20 cellular contexts compared by ENCODE assay signal in the genomic region with DNA sequence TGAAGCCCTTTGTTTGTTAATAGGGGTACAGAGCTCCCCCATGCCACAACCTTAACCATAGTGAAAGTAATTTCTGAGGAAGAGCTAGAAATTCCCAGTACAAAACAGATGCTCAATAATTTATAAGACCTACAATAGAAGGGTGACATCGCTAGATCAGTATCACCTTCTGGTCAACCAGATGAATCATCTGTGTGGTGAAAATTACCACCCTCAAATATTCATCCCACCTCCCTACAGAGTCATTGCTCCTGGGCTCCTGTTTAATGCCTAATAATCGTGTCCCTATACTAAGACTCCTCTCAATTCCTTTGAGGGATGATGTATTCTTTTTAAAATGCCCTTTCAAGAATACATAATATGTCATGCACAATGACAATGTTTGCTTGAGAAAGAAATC. TPM values are rescaled to one million over a fixed set of nuclear protein-coding genes. Genes with fewer than 3 reads are reported as not detected.
DNase-seq lines count a peak whose midpoint lies in the region; ATAC-seq and TF ChIP-seq lines count a peak whose summit lies in the region.
"Had no signal": no experiment of that assay in that cellular context is flagged by ENCODE, and none has a peak within 500 bp of the region (broad histone marks: within the 10 kb centered on the region; RNA-seq: fewer than 3 reads in every experiment).

No MANE protein-coding gene starts in this region.

- H3K9me3 Mint-ChIP-seq in MCF 10A (ENCODE audit: unreplicated experiment), result no peaks in the 10 kb centered on the region
- H3K9me3 Mint-ChIP-seq in T-helper 2 cell treated with Interferon-gamma antibody and Interleukin-4, amounts not matched to agents 5 μg/mL and 100 μg/mL, for 36 hours, result no peaks in the 10 kb centered on the region
- H3K9me3 Mint-ChIP-seq: neural crest cell; T-helper 1 cell treated with Interleukin-12 subunit alpha and Interleukin-12 subunit beta and Interleukin-4 antibody, amounts not matched to agents 30 μg/mL and 1 μg/mL, for 36 hours had no signal

- H3K9me3 ChIP-seq in mammary epithelial cell (replicated peaks; ENCODE audit: insufficient read depth, low read length) (no peaks in the 10 kb centered on the region), upper lobe of left lung (no peaks in the 10 kb centered on the region)
- H3K9me3 ChIP-seq: ascending aorta had no signal

- H3K27ac ChIP-seq in mammary epithelial cell (ENCODE audit: insufficient read depth, low read depth, low read length) (no peak overlapping the region), upper lobe of left lung (peak overlapping the region; percentile 63 to 80 (median 72))

- H3K9ac ChIP-seq in mammary epithelial cell (ENCODE audit: insufficient read depth, low read length), result no peak overlapping the region

- H3K27me3 ChIP-seq in mammary epithelial cell (ENCODE audit: insufficient read depth, low read length) (no peaks in the 10 kb centered on the region), kidney epithelial cell (ENCODE audit: control insufficient read depth, insufficient read depth, low read length) (no peaks in the 10 kb centered on the region), upper lobe of left lung (no peaks in the 10 kb centered on the region)
- H3K27me3 ChIP-seq: ascending aorta had no signal

- H3K27me3 Mint-ChIP-seq in MCF 10A (ENCODE audit: insufficient read depth, unreplicated experiment), result no peaks in the 10 kb centered on the region
- no peaks in the 10 kb centered on the region for H3K27me3 Mint-ChIP-seq in T-helper 2 cell treated with Interferon-gamma antibody and Interleukin-4, amounts not matched to agents 5 μg/mL and 100 μg/mL, for 36 hours (ENCODE audit: low read depth)
- H3K27me3 Mint-ChIP-seq: activated CD8-positive, alpha-beta memory T cell treated with anti-CD3 and anti-CD28 coated beads, Interleukin-2, amount 10 ng/mL, durations not matched to agents 7 days and 5 days had no signal

- H3K36me3 Mint-ChIP-seq in MCF 10A (ENCODE audit: insufficient read depth, unreplicated experiment), result no peaks in the 10 kb centered on the region
- H3K36me3 Mint-ChIP-seq in T-helper 2 cell treated with Interferon-gamma antibody and Interleukin-4, amounts not matched to agents 5 μg/mL and 100 μg/mL, for 36 hours (ENCODE audit: low read depth), result no peaks in the 10 kb centered on the region
- H3K36me3 Mint-ChIP-seq: activated CD8-positive, alpha-beta memory T cell treated with anti-CD3 and anti-CD28 coated beads, Interleukin-2, amount 10 ng/mL, durations not matched to agents 7 days and 5 days; CD8-positive, alpha-beta memory T cell had no signal

- peak in 1 of 2 donors; percentile 41 for ATAC-seq in upper lobe of left lung (ENCODE audit: low FRiP score in 2 of 2)
- no peak for ATAC-seq in HG03457 (IDR thresholded peaks at IDR 0.05; ENCODE audit: unreplicated experiment)
- ATAC-seq: activated CD8-positive, alpha-beta memory T cell treated with anti-CD3 and anti-CD28 coated beads, Interleukin-2, amount 10 ng/mL, durations not matched to agents 7 days and 5 days; HCT116; Panc1 had no signal

- TF ChIP-seq POLR2A in upper lobe of left lung (IDR thresholded peaks at IDR 0.05), result no peak

- no peaks in the 10 kb centered on the region for H4K20me1 ChIP-seq in mammary epithelial cell (ENCODE audit: insufficient read depth, low read length)

- DNase-seq in mammary epithelial cell (peak; percentile 47), MCF 10A (ENCODE audit: unreplicated experiment) (no peak), SW480 (ENCODE audit: low spot score) (peak; percentile 10), kidney epithelial cell (ENCODE audit: low read depth) (peak; percentile 42), upper lobe of left lung (no peak), SHP77 treated with DMSO at 0.1 percent for 48 hours (lab: John Stamatoyannopoulos, UW) (no peak)
- no peak for DNase-seq in T-helper 2 cell treated with Interferon-gamma antibody and Interleukin-4, amounts not matched to agents 5 μg/mL and 100 μg/mL, for 36 hours (ENCODE audit: low spot score)
- DNase-seq: activated CD8-positive, alpha-beta memory T cell treated with anti-CD3 and anti-CD28 coated beads, Interleukin-2, amount 10 ng/mL, durations not matched to agents 7 days and 5 days; activated gamma-delta T cell treated with Interleukin-2 at 50 U/mL for 16 hours; CD8-positive, alpha-beta memory T cell; GDM1; NCI-H2107; NCI-H748 treated with DMSO at 0.1 percent for 48 hours; retina had no signal

- H3K4me1 Mint-ChIP-seq in MCF 10A (ENCODE audit: insufficient read depth, unreplicated experiment), result no peaks in the 10 kb centered on the region
- no peaks in the 10 kb centered on the region for H3K4me1 Mint-ChIP-seq in T-helper 2 cell treated with Interferon-gamma antibody and Interleukin-4, amounts not matched to agents 5 μg/mL and 100 μg/mL, for 36 hours (ENCODE audit: low read depth)
- H3K4me1 Mint-ChIP-seq: activated CD8-positive, alpha-beta memory T cell treated with anti-CD3 and anti-CD28 coated beads, Interleukin-2, amount 10 ng/mL, durations not matched to agents 7 days and 5 days; CD8-positive, alpha-beta memory T cell had no signal

- dilution Hi-C loops in mammary epithelial cell (cut with HindIII; ENCODE audit: low sequenced_read_pairs), result no loop called here

- POLR2A ChIA-PET in MCF 10A (lab: Yijun Ruan, JAX), result no interaction called here

- TF ChIP-seq CTCF in mammary epithelial cell (conservative IDR thresholded peaks at IDR 0.05 in 1 of 2, IDR thresholded peaks at IDR 0.05 in 1 of 2; ENCODE audit: extremely low read depth in 1 of 2, insufficient read depth in 1 of 2, low read depth in 1 of 2, low read length in 2 of 2) (no peak), MCF 10A (IDR thresholded peaks at IDR 0.05; ENCODE audit: unreplicated experiment) (no peak), kidney epithelial cell (IDR thresholded peaks at IDR 0.05; ENCODE audit: insufficient read depth, low read length, poor library complexity, severe bottlenecking) (no peak), upper lobe of left lung (IDR thresholded peaks at IDR 0.05) (no peak)

- H3K36me3 ChIP-seq in mammary epithelial cell (ENCODE audit: insufficient read depth, low read length) (no peaks in the 10 kb centered on the region), kidney epithelial cell (ENCODE audit: control insufficient read depth, insufficient read depth, low read length) (no peaks in the 10 kb centered on the region), upper lobe of left lung (no peaks in the 10 kb centered on the region)
- H3K36me3 ChIP-seq: ascending aorta had no signal

- H3K79me2 ChIP-seq in mammary epithelial cell (ENCODE audit: insufficient read depth, low read length), result no peaks in the 10 kb centered on the region

- H3K4me3 ChIP-seq in mammary epithelial cell (replicated peaks in 1 of 3; ENCODE audit: insufficient read depth in 1 of 3, low read depth in 2 of 3, low read length in 3 of 3) (no peak overlapping the region), kidney epithelial cell (ENCODE audit: low read depth, low read length) (no peak overlapping the region), upper lobe of left lung (peak overlapping the region in 1 of 4 donors; percentile 3)
- H3K4me3 ChIP-seq: ascending aorta had no signal

- intact Hi-C loops in mammary epithelial cell (cut with micrococcal nuclease), result no loop called here
- intact Hi-C loops in MCF 10A (cut with micrococcal nuclease), result no loop called here

- BruUV-seq in mammary epithelial cell (replicated peaks; lab: Mats Ljungman, UMichigan) (no TSS peak), MCF 10A (replicated peaks; lab: Mats Ljungman, UMichigan) (no TSS peak)

- no peak overlapping the region for H3K27ac Mint-ChIP-seq in MCF 10A (ENCODE audit: low read depth, unreplicated experiment)
- H3K27ac Mint-ChIP-seq in T-helper 2 cell treated with Interferon-gamma antibody and Interleukin-4, amounts not matched to agents 5 μg/mL and 100 μg/mL, for 36 hours, result no peak overlapping the region
- H3K27ac Mint-ChIP-seq: activated CD8-positive, alpha-beta memory T cell treated with anti-CD3 and anti-CD28 coated beads, Interleukin-2, amount 10 ng/mL, durations not matched to agents 7 days and 5 days; CD8-positive, alpha-beta memory T cell; T-helper 1 cell treated with Interleukin-12 subunit alpha and Interleukin-12 subunit beta and Interleukin-4 antibody, amounts not matched to agents 30 μg/mL and 1 μg/mL, for 36 hours had no signal

- in situ Hi-C loops in mammary epithelial cell (cut with MboI; ENCODE audit: low sequenced_read_pairs in 2 of 2), result no loop called here

- no peak for TF ChIP-seq EP300 in upper lobe of left lung (IDR thresholded peaks at IDR 0.05)

- H3K4me2 ChIP-seq in mammary epithelial cell (ENCODE audit: insufficient read depth, low read depth, low read length), result no peak overlapping the region

- H3K4me1 ChIP-seq in mammary epithelial cell (ENCODE audit: insufficient read depth, low read length) (peaks cover 1% of the 10 kb centered on the region), upper lobe of left lung (peaks cover 36 to 50% (median 48%) of the 10 kb centered on the region in 4 donors)

- WGBS in mammary epithelial cell (ENCODE audit: low coverage, missing lambda C conversion rate), result 30% methylated on average over 2 of the region's 2 CpGs
- whole genome bisulfite sequencing in upper lobe of left lung, 2 donors, result 51 to 58% methylated on average over 2 of the region's 2 CpGs

- H3K4me3 Mint-ChIP-seq in MCF 10A (ENCODE audit: unreplicated experiment), result no peak overlapping the region
- H3K4me3 Mint-ChIP-seq in T-helper 2 cell treated with Interferon-gamma antibody and Interleukin-4, amounts not matched to agents 5 μg/mL and 100 μg/mL, for 36 hours, result no peak overlapping the region
- H3K4me3 Mint-ChIP-seq: activated CD8-positive, alpha-beta memory T cell treated with anti-CD3 and anti-CD28 coated beads, Interleukin-2, amount 10 ng/mL, durations not matched to agents 7 days and 5 days; CD8-positive, alpha-beta memory T cell; neural crest cell; T-helper 1 cell treated with Interleukin-12 subunit alpha and Interleukin-12 subunit beta and Interleukin-4 antibody, amounts not matched to agents 30 μg/mL and 1 μg/mL, for 36 hours had no signal

- no peak overlapping the region for H2AFZ ChIP-seq in mammary epithelial cell (ENCODE audit: low read depth, low read length)

- CTCF ChIA-PET in mammary epithelial cell (lab: Charles Lee; ENCODE audit: low non-redundant PET) (no interaction called here), MCF 10A (lab: Yijun Ruan, JAX) (no interaction called here)

RNA-seq across cellular contexts. Expression of a gene that starts 10.8 kb away (rescaled TPM):
- 1 to 10 TPM in 1 of 2 donors, under 1 TPM in 1; 0.09 to 1.5 TPM for total RNA-seq in mammary epithelial cell
- 0.01 TPM for polyA plus RNA-seq in mammary epithelial cell
- polyA minus RNA-seq in mammary epithelial cell, result not detected
- not detected in 2 replicates for total RNA-seq in MCF 10A (2022)
- total RNA-seq in kidney epithelial cell, result 0.13 and 0.48 TPM in 2 replicates
- 100 to 1,000 TPM; 107 to 352 (median 215) TPM for total RNA-seq in upper lobe of left lung
- total RNA-seq: activated CD8-positive, alpha-beta memory T cell treated with anti-CD3 and anti-CD28 coated beads, Interleukin-2, amount 10 ng/mL, durations not matched to agents 7 days and 5 days; CD8-positive, alpha-beta memory T cell had no signal
- polyA plus RNA-seq: CD8-positive, alpha-beta memory T cell had no signal

Comparison
In these comparisons a context has a peak if more than half of its experiments do, and no peak if none do; other contexts are left out.
1. DNase-seq: peak in mammary epithelial cell (single experiment), SW480 (single experiment) and kidney epithelial cell (single experiment); none in MCF 10A (single experiment), upper lobe of left lung (0 of 2), T-helper 2 cell treated with Interferon-gamma antibody and Interleukin-4, amounts not matched to agents 5 μg/mL and 100 μg/mL, for 36 hours (single experiment) and SHP77 treated with DMSO at 0.1 percent for 48 hours (single experiment).
2. RNA of a gene that starts 10.8 kb away (total RNA-seq): 107 to 352 TPM in upper lobe of left lung; 0.09 to 1.5 TPM in mammary epithelial cell, 0.13 to 0.48 TPM in kidney epithelial cell and not detected in MCF 10A; every median in the first group is over 10 times any median in the second.